In genomic region chr1:58754683-58755467, GRCh38 we compare ENCODE assay signal across 8 cellular contexts. TPM values are rescaled to one million over a fixed set of nuclear protein-coding genes. Genes with fewer than 3 reads are reported as not detected.
A peak's percentile ranks its signal among the peaks of the same experiment; 100 is the strongest.
DNase-seq lines count a peak whose midpoint lies in the region; ATAC-seq lines count a peak whose summit lies in the region.

No MANE protein-coding gene starts in this region.

- ATAC-seq in GM21576 (IDR thresholded peaks at IDR 0.05; ENCODE audit: unreplicated experiment), result peak; percentile 14

- no peak overlapping the region for H3K4me3 ChIP-seq in SJCRH30
- H3K4me3 ChIP-seq in effector memory CD4-positive, alpha-beta T cell (ENCODE audit: insufficient read depth, low read depth, low read length, poor library complexity, severe bottlenecking), result peak overlapping the region; percentile 16
- H3K4me3 ChIP-seq in skeletal muscle satellite cell (ENCODE audit: low read length), result no peak overlapping the region

- H3K27ac ChIP-seq in SJCRH30, result peak overlapping the region; percentile 42
- H3K27ac ChIP-seq in effector memory CD4-positive, alpha-beta T cell (ENCODE audit: insufficient read depth, low read length, poor library complexity, severe bottlenecking), result no peak overlapping the region

- H3K4me1 ChIP-seq in SJCRH30, result peaks cover 23% of the 10 kb centered on the region
- peaks cover 19% of the 10 kb centered on the region for H3K4me1 ChIP-seq in effector memory CD4-positive, alpha-beta T cell (ENCODE audit: control insufficient read depth, insufficient read depth, low read length, poor library complexity, severe bottlenecking)
- peaks cover 45% of the 10 kb centered on the region for H3K4me1 ChIP-seq in skeletal muscle satellite cell (ENCODE audit: control insufficient read depth, insufficient read depth, low read length)

- DNase-seq in SJCRH30, result no peak
- peak in 2 of 3 donors; percentile 1 to 9 for DNase-seq in effector memory CD4-positive, alpha-beta T cell
- no peak for DNase-seq in DMS 273 (lab: John Stamatoyannopoulos, UW; ENCODE audit: unreplicated experiment)
- no peak for DNase-seq in NCI-H524 (lab: John Stamatoyannopoulos, UW)
- DNase-seq in AG08395 (ENCODE audit: low spot score), result no peak
- DNase-seq in NCI-H1105 (lab: John Stamatoyannopoulos, UW), result no peak

- H3K36me3 ChIP-seq in SJCRH30 (no peaks in the 10 kb centered on the region), skeletal muscle satellite cell (ENCODE audit: insufficient read depth, low read length) (no peaks in the 10 kb centered on the region)
- no peaks in the 10 kb centered on the region for H3K36me3 ChIP-seq in effector memory CD4-positive, alpha-beta T cell (ENCODE audit: control insufficient read depth, insufficient read depth, low read length)

- peak overlapping the region; percentile 36 for H3K4me2 ChIP-seq in skeletal muscle satellite cell (ENCODE audit: low read length)

- H3K27me3 ChIP-seq in SJCRH30 (no peaks in the 10 kb centered on the region), skeletal muscle satellite cell (ENCODE audit: control insufficient read depth, insufficient read depth, low read length) (no peaks in the 10 kb centered on the region)
- no peaks in the 10 kb centered on the region for H3K27me3 ChIP-seq in effector memory CD4-positive, alpha-beta T cell (replicated peaks; ENCODE audit: control insufficient read depth, insufficient read depth, low read length, poor library complexity, severe bottlenecking)

- H3K9me3 ChIP-seq in SJCRH30 (replicated peaks) (0 out of 2 replicates have a peak, but pooled peaks cover 5% of the 10 kb centered on the region), skeletal muscle satellite cell (replicated peaks; ENCODE audit: low read length) (no peaks in the 10 kb centered on the region)
- no peaks in the 10 kb centered on the region for H3K9me3 ChIP-seq in effector memory CD4-positive, alpha-beta T cell (ENCODE audit: control insufficient read depth, low read length)

- H3K9ac ChIP-seq in skeletal muscle satellite cell (ENCODE audit: low read depth, low read length), result peak overlapping the region; percentile 32

RNA-seq across cellular contexts. Expression of gene JUN, which starts 29.0 kb away (rescaled TPM):
- total RNA-seq in SJCRH30 (2014; rRNA removed; shearing (Covaris generic)), result 92.2 and 96.2 TPM in 2 replicates
- 95.8 and 119 TPM in 2 replicates for total RNA-seq in skeletal muscle satellite cell (2012; rRNA removed)

RNA-seq across cellular contexts. Expression of gene MYSM1, which starts 55.0 kb away (rescaled TPM):
- 30.5 and 37.3 TPM in 2 replicates for total RNA-seq in SJCRH30 (2014; rRNA removed; shearing (Covaris generic))
- total RNA-seq in skeletal muscle satellite cell (2012; rRNA removed), result 12.0 and 19.3 TPM in 2 replicates

Comparison
In these comparisons a context has a peak if more than half of its experiments do, and no peak if none do; other contexts are left out.
1. DNase-seq: peak in effector memory CD4-positive, alpha-beta T cell (2 of 3); none in SJCRH30 (0 of 2), DMS 273 (single experiment), NCI-H524 (0 of 2), AG08395 (single experiment) and NCI-H1105 (single experiment).